11 cellular contexts compared by ENCODE assay signal in genomic region chr1:36349839-36350238, GRCh38. TPM values are rescaled to one million over a fixed set of nuclear protein-coding genes. Genes with fewer than 3 reads are reported as not detected.
DNase-seq lines count a peak whose midpoint lies in the region; ATAC-seq, FAIRE-seq and TF ChIP-seq lines count a peak whose summit lies in the region.
"Had no signal": no experiment of that assay in that cellular context is flagged by ENCODE, and none has a peak within 500 bp of the region (broad histone marks: within the 10 kb centered on the region; RNA-seq: fewer than 3 reads in every experiment).

No MANE protein-coding gene starts in this region.

- no peaks in the 10 kb centered on the region for H3K27me3 ChIP-seq in K562 (ENCODE audit: control insufficient read depth in 2 of 2, insufficient read depth in 2 of 2, low read length in 2 of 2)
- no peaks in the 10 kb centered on the region for H3K27me3 ChIP-seq in right atrium auricular region
- no peaks in the 10 kb centered on the region for H3K27me3 ChIP-seq in suprapubic skin

- H3K36me3 ChIP-seq in K562 (ENCODE audit: control insufficient read depth, insufficient read depth, low read length) (peaks cover 90% of the 10 kb centered on the region; the same call in 2 of the 3 replicates), right atrium auricular region (peaks cover 58% of the 10 kb centered on the region), suprapubic skin (peaks cover 57% of the 10 kb centered on the region)

- H3K79me2 ChIP-seq in K562 (ENCODE audit: control insufficient read depth, insufficient read depth, low read length) = no peaks in the 10 kb centered on the region

- POLR2A ChIA-PET in K562 (lab: Yijun Ruan, JAX) = interaction anchor here (1.6 kb wide), 1 partner anchor 9 kb away, joined by 5 read pairs; no protein-coding TSS in a partner anchor

- no peaks in the 10 kb centered on the region for H3K9me1 ChIP-seq in K562 (ENCODE audit: control insufficient read depth, insufficient read depth, low read length)

- no peak for TF ChIP-seq RAD21 in K562 (CRISPR knock-in tag; conservative IDR thresholded peaks at IDR 0.05 in 1 of 2, IDR thresholded peaks at IDR 0.05 in 1 of 2)

- H3K27ac ChIP-seq in K562 (ENCODE audit: extremely low read depth, low read depth, low read length) = no peak overlapping the region
- peak overlapping the region; percentile 75 to 76 for H3K27ac ChIP-seq in right atrium auricular region
- peak overlapping the region; percentile 87 for H3K27ac ChIP-seq in suprapubic skin

- BruUV-seq in K562 (replicated peaks; lab: Mats Ljungman, UMichigan) = no TSS peak

- WGBS in K562 (ENCODE audit: insufficient coverage, low coverage, missing lambda C conversion rate) = 94% methylated on average over 15 of the region's 16 CpGs
- 38% methylated on average over 9 of the region's 16 CpGs for WGBS in suprapubic skin

- FAIRE-seq in K562 (lab: Jason Lieb, UNC) = no peak
- FAIRE-seq: H54 had no signal

- H4K20me1 ChIP-seq in K562 (replicated peaks; ENCODE audit: control insufficient read depth, insufficient read depth, low read length) = peaks cover 9% of the 10 kb centered on the region; the same call in 1 of the 2 replicates

- no peak overlapping the region for H3K4me3 ChIP-seq in K562
- H3K4me3 ChIP-seq in right atrium auricular region = no peak overlapping the region
- no peak overlapping the region for H3K4me3 ChIP-seq in suprapubic skin

- H3K9ac ChIP-seq in K562 (ENCODE audit: insufficient read depth in 1 of 2, low read depth in 2 of 2, low read length in 2 of 2) = peak overlapping the region in 1 of 2 experiments; percentile 43; a peak in 2 of 4 replicates

- TF ChIP-seq EP300 in K562 (IDR thresholded peaks at IDR 0.05; ENCODE audit: low read length) (no peak), suprapubic skin (IDR thresholded peaks at IDR 0.05) (no peak)

- TF ChIP-seq POLR2A in K562 (conservative IDR thresholded peaks at IDR 0.05) (no peak), suprapubic skin (IDR thresholded peaks at IDR 0.05) (no peak)

- in situ Hi-C loops in K562 (cut with MboI) = loop anchor here (5.0 kb wide), 1 partner anchor 72 kb away; no protein-coding TSS in a partner anchor

- no peak overlapping the region for H3K4me2 ChIP-seq in K562 (ENCODE audit: insufficient read depth, low read length)

- H3K4me1 ChIP-seq in K562 (replicated peaks in 1 of 2; ENCODE audit: control insufficient read depth in 2 of 2, insufficient read depth in 2 of 2, low read length in 2 of 2) = peaks cover 5 to 16% of the 10 kb centered on the region in 2 experiments; a peak in 4 of 5 replicates
- H3K4me1 ChIP-seq in right atrium auricular region = peaks cover 0 to 45% of the 10 kb centered on the region in 2 donors
- peaks cover 38% of the 10 kb centered on the region for H3K4me1 ChIP-seq in suprapubic skin

- no peak for TF ChIP-seq CTCF in K562 (IDR thresholded peaks at IDR 0.05 in 2 of 3, conservative IDR thresholded peaks at IDR 0.05 in 1 of 3; ENCODE audit: insufficient read depth in 2 of 3, low read depth in 1 of 3, low read length in 3 of 3)
- TF ChIP-seq CTCF in right atrium auricular region (IDR thresholded peaks at IDR 0.05) = peak in 1 of 2 donors; percentile 14
- no peak for TF ChIP-seq CTCF in suprapubic skin (IDR thresholded peaks at IDR 0.05)

- DNase-seq in LHCN-M2 (ENCODE audit: low read depth) = peak; percentile 17
- DNase-seq in K562 (ENCODE audit: extremely low read depth in 1 of 4, low spot score in 3 of 4) = no peak
- no peak for DNase-seq in right atrium auricular region (ENCODE audit: low spot score)
- no peak for DNase-seq in suprapubic skin (ENCODE audit: low spot score in 2 of 2)
- DNase-seq in SW 1271 (lab: John Stamatoyannopoulos, UW) = no peak
- DNase-seq: central memory CD4-positive, alpha-beta T cell; NCI-H1694; SHP77 treated with DMSO at 0.1 percent for 48 hours had no signal

- CTCF ChIA-PET in K562 (lab: Yijun Ruan, JAX; ENCODE audit: low intra/inter-chr PET ratio) = no interaction called here

- no peak for ATAC-seq in K562
- ATAC-seq in HG03469 (IDR thresholded peaks at IDR 0.05; ENCODE audit: unreplicated experiment) = no peak
- no peak for ATAC-seq in GM21723 (IDR thresholded peaks at IDR 0.05; ENCODE audit: unreplicated experiment)

- H3K9me3 ChIP-seq in K562 (replicated peaks; ENCODE audit: control insufficient read depth, insufficient read depth, low read depth, low read length) (no peaks in the 10 kb centered on the region), right atrium auricular region (no peaks in the 10 kb centered on the region), suprapubic skin (no peaks in the 10 kb centered on the region)

- intact Hi-C loops in K562 (cut with micrococcal nuclease) = no loop called here

- H2AFZ ChIP-seq in K562 (ENCODE audit: low read depth, low read length) = no peak overlapping the region

RNA-seq across cellular contexts. Expression of gene EVA1B, which starts 26.4 kb away (rescaled TPM):
- total RNA-seq in LHCN-M2 (2014; rRNA removed) (72.8 and 88.1 TPM in 2 replicates), K562 (2014; rRNA removed) (61.5 and 65.7 TPM in 2 replicates), K562 (2014; rRNA removed; fragmentation: Illumina TruSeq; extraction: Trizol) (0.29 and 0.44 TPM in 2 replicates), K562 (2015; rRNA removed; fragmentation: Illumina TruSeq; extraction: Trizol) (4.6 and 5.9 TPM in 2 replicates), K562 (2021) (27.2 and 27.8 TPM in 2 replicates), right atrium auricular region (10 to 100 TPM; 24.6 to 45.8 TPM), suprapubic skin (10 to 100 TPM; 13.3 to 28.0 (median 19.2) TPM)
- polyA plus RNA-seq in LHCN-M2 (2012) = 63.7 TPM
- total RNA-seq in K562 (2011; cell fraction: chromatin; rRNA removed; ENCODE audit: low replicate concordance) = 1.1 and 4.4 TPM in 2 replicates
- total RNA-seq in K562 (2011; cell fraction: nucleolus; rRNA removed) = 19.2 and 19.5 TPM in 2 replicates
- 6.2 and 6.6 TPM in 2 replicates for total RNA-seq in K562 (2011; cell fraction: nucleoplasm; rRNA removed)
- polyA plus RNA-seq in K562 (2011; rRNA removed) (2.4 and 5.3 TPM in 2 replicates), K562 (2014; fragmentation: Illumina TruSeq; extraction: Trizol) (0.68 and 2.1 TPM in 2 replicates), K562 (2014; fragmentation: Nextera tagmentation; extraction: Ambion mirVana) (under 1 TPM; 0.08 to 0.13 TPM), K562 (2014; rRNA removed) (39.1 and 41.3 TPM in 2 replicates)
- polyA plus RNA-seq in K562 (2011; cell fraction: cytosol; rRNA removed) = 12.0 and 70.7 TPM in 2 replicates
- 4.3 and 9.6 TPM in 2 replicates for polyA plus RNA-seq in K562 (2011; cell fraction: nucleus; rRNA removed)
- 22.6 and 37.3 TPM in 2 replicates for polyA plus RNA-seq in K562 (2012)
- 0.36 TPM in 1 of 2 replicates, not detected in the other for polyA minus RNA-seq in K562 (2011; rRNA and poly(A)+ RNA removed)
- 6.1 and 7.3 TPM in 2 replicates for polyA minus RNA-seq in K562 (2011; cell fraction: cytosol; rRNA and poly(A)+ RNA removed)
- polyA minus RNA-seq in K562 (2011; cell fraction: nucleus; rRNA and poly(A)+ RNA removed) = 2.0 and 2.2 TPM in 2 replicates

RNA-seq across cellular contexts. Expression of gene STK40, which starts 35.9 kb away (rescaled TPM):
- 13.7 and 16.2 TPM in 2 replicates for total RNA-seq in LHCN-M2 (2014; rRNA removed)
- 20.3 TPM for polyA plus RNA-seq in LHCN-M2 (2012)
- 24.8 and 55.6 TPM in 2 replicates for total RNA-seq in K562 (2011; cell fraction: chromatin; rRNA removed; ENCODE audit: low replicate concordance)
- 29.2 and 31.0 TPM in 2 replicates for total RNA-seq in K562 (2011; cell fraction: nucleolus; rRNA removed)
- 30.9 and 40.1 TPM in 2 replicates for total RNA-seq in K562 (2011; cell fraction: nucleoplasm; rRNA removed)
- 39.1 and 55.1 TPM in 2 replicates for total RNA-seq in K562 (2014; rRNA removed)
- total RNA-seq in K562 (2014; rRNA removed; fragmentation: Illumina TruSeq; extraction: Trizol) = 18.5 and 22.8 TPM in 2 replicates
- total RNA-seq in K562 (2015; rRNA removed; fragmentation: Illumina TruSeq; extraction: Trizol) = 27.1 and 27.6 TPM in 2 replicates
- 90.1 and 94.3 TPM in 2 replicates for total RNA-seq in K562 (2021)
- polyA plus RNA-seq in K562 (2011; rRNA removed) = 57.8 and 73.8 TPM in 2 replicates
- 46.1 and 62.2 TPM in 2 replicates for polyA plus RNA-seq in K562 (2011; cell fraction: cytosol; rRNA removed)
- 37.6 and 46.3 TPM in 2 replicates for polyA plus RNA-seq in K562 (2011; cell fraction: nucleus; rRNA removed)
- polyA plus RNA-seq in K562 (2012) = 62.9 and 132 TPM in 2 replicates
- polyA plus RNA-seq in K562 (2014; fragmentation: Illumina TruSeq; extraction: Trizol) = 62.9 and 78.0 TPM in 2 replicates
- 1 to 10 TPM in 1 of 2 experiments, under 1 TPM in 1; 0.69 to 1.7 TPM for polyA plus RNA-seq in K562 (2014; fragmentation: Nextera tagmentation; extraction: Ambion mirVana)
- polyA plus RNA-seq in K562 (2014; rRNA removed) = 59.0 and 63.1 TPM in 2 replicates
- 49.4 and 58.5 TPM in 2 replicates for polyA minus RNA-seq in K562 (2011; rRNA and poly(A)+ RNA removed)
- 25.9 and 28.4 TPM in 2 replicates for polyA minus RNA-seq in K562 (2011; cell fraction: cytosol; rRNA and poly(A)+ RNA removed)
- 9.8 and 13.2 TPM in 2 replicates for polyA minus RNA-seq in K562 (2011; cell fraction: nucleus; rRNA and poly(A)+ RNA removed)
- 10 to 100 TPM; 50.5 to 74.7 TPM for total RNA-seq in right atrium auricular region
- total RNA-seq in suprapubic skin = 10 to 100 TPM; 29.0 to 69.5 (median 51.8) TPM

RNA-seq across cellular contexts. Expression of gene SH3D21, which starts 43.7 kb away (rescaled TPM):
- 2.6 and 3.3 TPM in 2 replicates for total RNA-seq in LHCN-M2 (2014; rRNA removed)
- polyA plus RNA-seq in LHCN-M2 (2012) = 2.7 TPM
- 21.5 and 49.5 TPM in 2 replicates for total RNA-seq in K562 (2011; cell fraction: chromatin; rRNA removed; ENCODE audit: low replicate concordance)
- 24.7 and 26.5 TPM in 2 replicates for total RNA-seq in K562 (2011; cell fraction: nucleolus; rRNA removed)
- 18.4 and 19.1 TPM in 2 replicates for total RNA-seq in K562 (2011; cell fraction: nucleoplasm; rRNA removed)
- total RNA-seq in K562 (2014; rRNA removed) = 1.4 and 3.0 TPM in 2 replicates
- total RNA-seq in K562 (2014; rRNA removed; fragmentation: Illumina TruSeq; extraction: Trizol) = 0.89 and 1.1 TPM in 2 replicates
- 1.7 and 1.8 TPM in 2 replicates for total RNA-seq in K562 (2015; rRNA removed; fragmentation: Illumina TruSeq; extraction: Trizol)
- total RNA-seq in K562 (2021) = 3.0 and 4.3 TPM in 2 replicates
- 2.7 and 5.6 TPM in 2 replicates for polyA plus RNA-seq in K562 (2011; rRNA removed)
- polyA plus RNA-seq in K562 (2011; cell fraction: cytosol; rRNA removed) = 2.1 and 2.6 TPM in 2 replicates
- 26.0 and 26.6 TPM in 2 replicates for polyA plus RNA-seq in K562 (2011; cell fraction: nucleus; rRNA removed)
- 4.1 and 6.9 TPM in 2 replicates for polyA plus RNA-seq in K562 (2012)
- polyA plus RNA-seq in K562 (2014; fragmentation: Illumina TruSeq; extraction: Trizol) = 3.0 and 4.5 TPM in 2 replicates
- polyA plus RNA-seq in K562 (2014; fragmentation: Nextera tagmentation; extraction: Ambion mirVana) = under 1 TPM; 0.01 to 0.07 TPM
- 3.3 and 4.7 TPM in 2 replicates for polyA plus RNA-seq in K562 (2014; rRNA removed)
- 1.6 and 2.3 TPM in 2 replicates for polyA minus RNA-seq in K562 (2011; rRNA and poly(A)+ RNA removed)
- polyA minus RNA-seq in K562 (2011; cell fraction: cytosol; rRNA and poly(A)+ RNA removed) = 1.9 and 2.2 TPM in 2 replicates
- 8.5 and 15.1 TPM in 2 replicates for polyA minus RNA-seq in K562 (2011; cell fraction: nucleus; rRNA and poly(A)+ RNA removed)
- total RNA-seq in right atrium auricular region = 1 to 10 TPM; 1.2 to 1.4 TPM
- total RNA-seq in suprapubic skin = 10 to 100 TPM in 3 of 4 donors, 1 to 10 TPM in 1; 6.0 to 26.6 (median 16.0) TPM

RNA-seq across cellular contexts. Expression of gene LSM10, which starts 47.9 kb away (rescaled TPM):
- total RNA-seq in LHCN-M2 (2014; rRNA removed) (7.3 and 11.6 TPM in 2 replicates), K562 (2014; rRNA removed) (68.9 and 94.6 TPM in 2 replicates), K562 (2014; rRNA removed; fragmentation: Illumina TruSeq; extraction: Trizol) (9.8 and 13.2 TPM in 2 replicates), K562 (2015; rRNA removed; fragmentation: Illumina TruSeq; extraction: Trizol) (21.8 and 23.3 TPM in 2 replicates), K562 (2021) (85.7 and 88.0 TPM in 2 replicates), right atrium auricular region (10 to 100 TPM; 55.3 to 59.9 TPM), suprapubic skin (10 to 100 TPM; 19.2 to 22.6 (median 21.4) TPM)
- 65.6 TPM for polyA plus RNA-seq in LHCN-M2 (2012)
- total RNA-seq in K562 (2011; cell fraction: chromatin; rRNA removed; ENCODE audit: low replicate concordance) = 20.5 and 63.8 TPM in 2 replicates
- 55.5 and 59.9 TPM in 2 replicates for total RNA-seq in K562 (2011; cell fraction: nucleolus; rRNA removed)
- total RNA-seq in K562 (2011; cell fraction: nucleoplasm; rRNA removed) = 40.9 and 45.8 TPM in 2 replicates
- polyA plus RNA-seq in K562 (2011; rRNA removed) (91.4 and 95.2 TPM in 2 replicates), K562 (2014; fragmentation: Illumina TruSeq; extraction: Trizol) (122 and 153 TPM in 2 replicates), K562 (2014; fragmentation: Nextera tagmentation; extraction: Ambion mirVana) (10 to 100 TPM; 34.8 to 56.9 TPM), K562 (2014; rRNA removed) (146 and 168 TPM in 2 replicates)
- polyA plus RNA-seq in K562 (2011; cell fraction: cytosol; rRNA removed) = 111 and 190 TPM in 2 replicates
- 44.9 and 48.3 TPM in 2 replicates for polyA plus RNA-seq in K562 (2011; cell fraction: nucleus; rRNA removed)
- 91.2 and 105 TPM in 2 replicates for polyA plus RNA-seq in K562 (2012)
- 26.2 and 41.8 TPM in 2 replicates for polyA minus RNA-seq in K562 (2011; rRNA and poly(A)+ RNA removed)
- 26.6 and 38.0 TPM in 2 replicates for polyA minus RNA-seq in K562 (2011; cell fraction: cytosol; rRNA and poly(A)+ RNA removed)
- 17.1 and 23.5 TPM in 2 replicates for polyA minus RNA-seq in K562 (2011; cell fraction: nucleus; rRNA and poly(A)+ RNA removed)
